Comparison of ENCODE assay signal across 30 cellular contexts in genomic region chr9:135901036-135901758, GRCh38. TPM values are rescaled to one million over a fixed set of nuclear protein-coding genes. Genes with fewer than 3 reads are reported as not detected.
A peak's percentile ranks its signal among the peaks of the same experiment; 100 is the strongest.
DNase-seq lines count a peak whose midpoint lies in the region; ATAC-seq and TF ChIP-seq lines count a peak whose summit lies in the region.
"Had no signal": no experiment of that assay in that cellular context is flagged by ENCODE, and none has a peak within 500 bp of the region (broad histone marks: within the 10 kb centered on the region; RNA-seq: fewer than 3 reads in every experiment).

No MANE protein-coding gene starts in this region.

- H4K8ac ChIP-seq in H9 (replicated peaks; ENCODE audit: insufficient read length, low read depth, low read length) = no peak overlapping the region

- no peak overlapping the region for H2BK15ac ChIP-seq in H9 (ENCODE audit: low read depth, low read length)

- no peak for ATAC-seq in activated T-helper 17 cell treated with anti-CD3 and anti-CD28 coated beads, Interleukin-2, amount 50 U/mL, for 72 hours (replicated peaks)
- ATAC-seq in psoas muscle = no peak
- ATAC-seq in activated CD8-positive, alpha-beta memory T cell treated with anti-CD3 and anti-CD28 coated beads, Interleukin-2, amount 10 ng/mL, durations not matched to agents 7 days and 5 days = no peak
- ATAC-seq in GM19463 (IDR thresholded peaks at IDR 0.05; ENCODE audit: unreplicated experiment) = no peak
- ATAC-seq: A549, GM12878, Panc1 had no signal

- no peak overlapping the region for H3T11ph ChIP-seq in H9 (ENCODE audit: low read length)

- H3K79me1 ChIP-seq in H9 (ENCODE audit: insufficient read depth, low read depth, low read length, poor library complexity, severe bottlenecking) = peaks cover 7% of the 10 kb centered on the region

- DNase-seq in H9 = no peak
- peak; percentile 39 for DNase-seq in mesenteric fat pad (ENCODE audit: low spot score)
- no peak for DNase-seq in psoas muscle
- DNase-seq in nucleus accumbens (lab: John Stamatoyannopoulos, UW) = no peak
- DNase-seq in HPDE6-E6E7 (ENCODE audit: extremely low spot score) = no peak
- no peak for DNase-seq in activated CD8-positive, alpha-beta memory T cell treated with anti-CD3 and anti-CD28 coated beads, Interleukin-2, amount 10 ng/mL, durations not matched to agents 7 days and 5 days
- DNase-seq: AML-193; CD4-positive, alpha-beta memory T cell; COR-L47; GM23248; HFFc6; IMR-90; NCI-H1092; NCI-H1417 treated with DMSO at 0.1 percent for 48 hours; NCI-H1694 treated with DMSO at 0.1 percent for 48 hours; NCI-H2081 treated with DMSO at 0.1 percent for 48 hours; NCI-H2171; NCI-H226; NCI-H510A; NCI-H69; SHP77 treated with DMSO at 0.1 percent for 48 hours had no signal

- H2AFZ ChIP-seq in H9 (ENCODE audit: low read length) = no peak overlapping the region
- H2AFZ ChIP-seq: GM23248 had no signal

- no peak overlapping the region for H3K56ac ChIP-seq in H9 (ENCODE audit: insufficient read length, low read depth, low read length)

- H4K5ac ChIP-seq in H9 (ENCODE audit: insufficient read length, low read depth, low read length) = no peak overlapping the region

- TF ChIP-seq CTCF in H9 (conservative IDR thresholded peaks at IDR 0.05) = no peak
- TF ChIP-seq CTCF in psoas muscle (IDR thresholded peaks at IDR 0.05) = no peak

- H3K4me1 ChIP-seq in H9 (ENCODE audit: insufficient read depth, low read length) = no peaks in the 10 kb centered on the region; the same call in 1 of the 2 replicates
- peaks cover 52% of the 10 kb centered on the region for H3K4me1 ChIP-seq in psoas muscle

- no peak overlapping the region for H3K14ac ChIP-seq in H9 (ENCODE audit: insufficient read depth, low read length)

- no peak overlapping the region for H3K18ac ChIP-seq in H9 (ENCODE audit: insufficient read length, low read depth, low read length)

- no peak overlapping the region for H4K91ac ChIP-seq in H9 (ENCODE audit: insufficient read length, low read depth, low read length)

- no peak overlapping the region for H3K9ac ChIP-seq in H9 (ENCODE audit: extremely low read depth, insufficient read length, low read length)
- H3K9ac ChIP-seq: BLaER1 treated with 17β-estradiol and CSF1 and Interleukin-3, amounts not matched to agents 10 nM and 100 nM; GM23248; KMS-11 had no signal

- H2BK12ac ChIP-seq in H9 (ENCODE audit: insufficient read length, low read depth, low read length) = no peak overlapping the region

- H2BK20ac ChIP-seq in H9 (ENCODE audit: low read depth, low read length, poor library complexity, severe bottlenecking) = no peak overlapping the region

- no peak overlapping the region for H3K23ac ChIP-seq in H9 (ENCODE audit: insufficient read length, low read depth, low read length)

- no peak overlapping the region for H3K4me3 Mint-ChIP-seq in H9
- H3K4me3 Mint-ChIP-seq in activated T-helper 17 cell treated with anti-CD3 and anti-CD28 coated beads, Interleukin-2, amount 50 U/mL, for 72 hours = no peak overlapping the region
- no peak overlapping the region for H3K4me3 Mint-ChIP-seq in activated CD8-positive, alpha-beta memory T cell treated with anti-CD3 and anti-CD28 coated beads, Interleukin-2, amount 10 ng/mL, durations not matched to agents 7 days and 5 days
- H3K4me3 Mint-ChIP-seq: CD4-positive, alpha-beta memory T cell; HFFc6 had no signal

- H3K27me3 ChIP-seq in H9 (ENCODE audit: insufficient read depth, low read length) = no peaks in the 10 kb centered on the region
- no peaks in the 10 kb centered on the region for H3K27me3 ChIP-seq in psoas muscle (ENCODE audit: insufficient read depth in 3 of 3, low read length in 2 of 3)
- H3K27me3 ChIP-seq: BLaER1 treated with 17β-estradiol and CSF1 and Interleukin-3, amounts not matched to agents 10 nM and 100 nM had no signal

- H4K20me1 ChIP-seq in H9 (ENCODE audit: control insufficient read depth, insufficient read depth, insufficient read length) = no peaks in the 10 kb centered on the region

- H3K9me3 ChIP-seq in H9 (ENCODE audit: control insufficient read depth, low read depth, low read length) = no peaks in the 10 kb centered on the region
- no peaks in the 10 kb centered on the region for H3K9me3 ChIP-seq in psoas muscle

- CTCF ChIA-PET in activated CD8-positive, alpha-beta memory T cell treated with anti-CD3 and anti-CD28 coated beads, Interleukin-2, amount 10 ng/mL, durations not matched to agents 7 days and 5 days (lab: Charles Lee) = interaction anchor here (0.6 kb wide), 1 partner anchor 66 kb away, joined by 3 read pairs; no protein-coding TSS in a partner anchor

- H3K4me2 ChIP-seq in H9 (ENCODE audit: insufficient read depth, insufficient read length, low read length) = no peak overlapping the region
- H3K4me2 ChIP-seq: A549; BLaER1 treated with 17β-estradiol and CSF1 and Interleukin-3, amounts not matched to agents 10 nM and 100 nM; KMS-11 had no signal

- no peak overlapping the region for H3K4me3 ChIP-seq in psoas muscle
- H3K4me3 ChIP-seq: A549; BLaER1 treated with 17β-estradiol and CSF1 and Interleukin-3, amounts not matched to agents 10 nM and 100 nM; GM12878; GM23248; HAP-1 had no signal

- H3K27me3 Mint-ChIP-seq in H9 (ENCODE audit: low read depth) = no peaks in the 10 kb centered on the region
- no peaks in the 10 kb centered on the region for H3K27me3 Mint-ChIP-seq in activated T-helper 17 cell treated with anti-CD3 and anti-CD28 coated beads, Interleukin-2, amount 50 U/mL, for 72 hours
- H3K27me3 Mint-ChIP-seq in activated CD8-positive, alpha-beta memory T cell treated with anti-CD3 and anti-CD28 coated beads, Interleukin-2, amount 10 ng/mL, durations not matched to agents 7 days and 5 days = no peaks in the 10 kb centered on the region
- H3K27me3 Mint-ChIP-seq: CD4-positive, alpha-beta memory T cell had no signal

- peaks cover 41 to 56% (median 44%) of the 10 kb centered on the region in 3 experiments for H3K36me3 Mint-ChIP-seq in H9 (ENCODE audit: insufficient read depth in 1 of 3, low read depth in 3 of 3)
- H3K36me3 Mint-ChIP-seq in activated T-helper 17 cell treated with anti-CD3 and anti-CD28 coated beads, Interleukin-2, amount 50 U/mL, for 72 hours (ENCODE audit: low read depth) = peaks cover 58% of the 10 kb centered on the region
- H3K36me3 Mint-ChIP-seq in activated CD8-positive, alpha-beta memory T cell treated with anti-CD3 and anti-CD28 coated beads, Interleukin-2, amount 10 ng/mL, durations not matched to agents 7 days and 5 days = peaks cover 26% of the 10 kb centered on the region

- peaks cover 44% of the 10 kb centered on the region in 2 experiments for H3K4me1 Mint-ChIP-seq in H9
- peaks cover 51% of the 10 kb centered on the region for H3K4me1 Mint-ChIP-seq in activated T-helper 17 cell treated with anti-CD3 and anti-CD28 coated beads, Interleukin-2, amount 50 U/mL, for 72 hours
- peaks cover 30% of the 10 kb centered on the region for H3K4me1 Mint-ChIP-seq in activated CD8-positive, alpha-beta memory T cell treated with anti-CD3 and anti-CD28 coated beads, Interleukin-2, amount 10 ng/mL, durations not matched to agents 7 days and 5 days

- no peak overlapping the region for H2AK5ac ChIP-seq in H9 (ENCODE audit: insufficient read length, low read length)

- H3K27ac Mint-ChIP-seq in H9 = peak overlapping the region; percentile 8 to 10 (median 9); a peak in 2 of 7 replicates
- H3K27ac Mint-ChIP-seq in activated T-helper 17 cell treated with anti-CD3 and anti-CD28 coated beads, Interleukin-2, amount 50 U/mL, for 72 hours = peak overlapping the region; percentile 47
- H3K27ac Mint-ChIP-seq in activated CD8-positive, alpha-beta memory T cell treated with anti-CD3 and anti-CD28 coated beads, Interleukin-2, amount 10 ng/mL, durations not matched to agents 7 days and 5 days = no peak overlapping the region
- H3K27ac Mint-ChIP-seq: HFFc6 had no signal

- H3K27ac ChIP-seq in H9 (ENCODE audit: insufficient read length, low read depth, low read length) = no peak overlapping the region
- H3K27ac ChIP-seq in psoas muscle = peak overlapping the region; percentile 81
- H3K27ac ChIP-seq: A549; BLaER1 treated with 17β-estradiol and CSF1 and Interleukin-3, amounts not matched to agents 10 nM and 100 nM; GM23248; KMS-11; RWPE1 had no signal

- H3K4ac ChIP-seq in H9 (ENCODE audit: low read depth, low read length) = no peak overlapping the region

- WGBS in H9 (ENCODE audit: extremely low coverage, insufficient read length, low lambda C conversion rate) = no CpG with 5 or more reads among the region's 9 CpGs
- whole genome bisulfite sequencing in psoas muscle, 3 donors = 87 to 95% (median 91%) methylated on average over 9 of the region's 9 CpGs

- H3K23me2 ChIP-seq in H9 (ENCODE audit: insufficient read length, low read depth, low read length, poor library complexity, severe bottlenecking) = peaks cover 4% of the 10 kb centered on the region

- no peak overlapping the region for H2BK120ac ChIP-seq in H9 (ENCODE audit: low read depth, low read length, poor library complexity, severe bottlenecking)

- no peak overlapping the region for H2BK5ac ChIP-seq in H9 (ENCODE audit: insufficient read length, low read length)

- intact Hi-C loops in psoas muscle (cut with DNase I) = loop anchor here in 1 of 2 donors (5.0 kb wide), 1 partner anchor 34 kb away; no protein-coding TSS in a partner anchor

- no peaks in the 10 kb centered on the region for H3K36me3 ChIP-seq in psoas muscle (ENCODE audit: insufficient read depth in 1 of 2, low read depth in 1 of 2)
- H3K36me3 ChIP-seq: HAP-1 had no signal

- peaks cover 84% of the 10 kb centered on the region for H3K79me2 ChIP-seq in H9 (ENCODE audit: insufficient read depth, low read length)

- H3K9me3 Mint-ChIP-seq in H9 = peaks cover 12 to 22% of the 10 kb centered on the region in 2 experiments
- peaks cover 5% of the 10 kb centered on the region for H3K9me3 Mint-ChIP-seq in activated T-helper 17 cell treated with anti-CD3 and anti-CD28 coated beads, Interleukin-2, amount 50 U/mL, for 72 hours
- H3K9me3 Mint-ChIP-seq in activated CD8-positive, alpha-beta memory T cell treated with anti-CD3 and anti-CD28 coated beads, Interleukin-2, amount 10 ng/mL, durations not matched to agents 7 days and 5 days (ENCODE audit: low read depth) = peaks cover 3% of the 10 kb centered on the region

RNA-seq across cellular contexts. Expression of gene CAMSAP1, which starts 6.1 kb away (rescaled TPM):
- total RNA-seq in H9 (2021) (43.6 and 52.7 TPM in 2 replicates), mesenteric fat pad (35.3 TPM), psoas muscle (10 to 100 TPM; 38.0 to 48.5 (median 43.4) TPM)
- 10 to 100 TPM; 37.8 to 46.2 TPM for total RNA-seq in activated T-helper 17 cell treated with anti-CD3 and anti-CD28 coated beads, Interleukin-2, amount 50 U/mL, for 72 hours
- 10 to 100 TPM; 21.3 to 51.5 (median 24.1) TPM for polyA plus RNA-seq in psoas muscle
- 10 to 100 TPM; 20.3 to 22.7 TPM for total RNA-seq in activated CD8-positive, alpha-beta memory T cell treated with anti-CD3 and anti-CD28 coated beads, Interleukin-2, amount 10 ng/mL, durations not matched to agents 7 days and 5 days

RNA-seq across cellular contexts. Expression of gene UBAC1, which starts 60.0 kb away (rescaled TPM):
- total RNA-seq in H9 (2021) (46.3 and 47.5 TPM in 2 replicates), mesenteric fat pad (36.3 TPM), psoas muscle (100 to 1,000 TPM; 140 to 233 (median 174) TPM)
- 10 to 100 TPM; 37.8 to 39.8 TPM for total RNA-seq in activated T-helper 17 cell treated with anti-CD3 and anti-CD28 coated beads, Interleukin-2, amount 50 U/mL, for 72 hours
- polyA plus RNA-seq in psoas muscle = 100 to 1,000 TPM in 2 of 3 donors, 10 to 100 TPM in 1; 71.1 to 261 (median 154) TPM
- total RNA-seq in activated CD8-positive, alpha-beta memory T cell treated with anti-CD3 and anti-CD28 coated beads, Interleukin-2, amount 10 ng/mL, durations not matched to agents 7 days and 5 days = 10 to 100 TPM; 32.6 to 36.5 TPM
